In the genomic region with DNA sequence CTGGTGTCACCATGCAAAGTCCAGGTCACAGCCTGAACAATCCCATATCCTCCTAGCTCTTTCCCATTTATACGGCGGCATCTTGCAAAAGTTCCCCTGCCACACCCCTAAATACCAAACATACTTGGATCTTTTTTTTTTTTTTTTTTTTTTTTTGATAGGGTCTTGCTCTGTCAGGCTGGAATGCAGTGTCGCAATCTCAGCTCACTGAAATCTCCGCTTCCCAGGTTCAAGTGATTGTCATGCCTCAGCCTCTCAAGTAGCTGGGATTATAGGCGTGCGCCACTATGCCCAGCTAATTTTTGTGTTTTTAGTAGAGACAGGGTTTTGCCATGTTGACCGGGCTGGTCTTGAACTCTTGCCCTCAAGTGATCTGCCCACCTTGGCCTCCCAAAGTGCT, we compare ENCODE assay signal across 27 cellular contexts.
DNase-seq lines count a peak whose midpoint lies in the region; ATAC-seq, FAIRE-seq and TF ChIP-seq lines count a peak whose summit lies in the region.
"Had no signal": no experiment of that assay in that cellular context is flagged by ENCODE, and none has a peak within 500 bp of the region (broad histone marks: within the 10 kb centered on the region; RNA-seq: fewer than 3 reads in every experiment).

No MANE protein-coding gene starts in this region.

- no peaks in the 10 kb centered on the region for H3K4me1 Mint-ChIP-seq in CD8-positive, alpha-beta memory T cell
- H3K4me1 Mint-ChIP-seq: CD4-positive, alpha-beta memory T cell; IgD-negative memory B cell had no signal

- no peak overlapping the region for H3K4me3 Mint-ChIP-seq in CD8-positive, alpha-beta memory T cell
- H3K4me3 Mint-ChIP-seq: CD4-positive, alpha-beta memory T cell; IgD-negative memory B cell had no signal

- 68 to 88% methylated on average over 7 of the region's 7 CpGs for WGBS in lung, 2 donors

- H3K4me3 ChIP-seq in NT2/D1 (ENCODE audit: insufficient read length, low read depth) (no peak overlapping the region), lung (no peak overlapping the region)
- H3K4me3 ChIP-seq in CD8-positive, alpha-beta memory T cell (ENCODE audit: low read length) = no peak overlapping the region
- H3K4me3 ChIP-seq: Peyer's patch, SK-N-MC had no signal

- no peaks in the 10 kb centered on the region for H3K9me3 ChIP-seq in NT2/D1 (ENCODE audit: insufficient read depth, low read length)
- H3K9me3 ChIP-seq in lung (ENCODE audit: control insufficient read depth in 2 of 2, insufficient read depth in 1 of 2, low read length in 1 of 2) = peaks cover 0 to 8% of the 10 kb centered on the region in 2 donors
- H3K9me3 ChIP-seq in CD8-positive, alpha-beta memory T cell (ENCODE audit: low read length) = no peaks in the 10 kb centered on the region
- H3K9me3 ChIP-seq: Peyer's patch had no signal

- peak; percentile 61 for DNase-seq in Daoy (ENCODE audit: low read depth)
- DNase-seq in NT2/D1 (ENCODE audit: low read depth, low spot score) = peak; percentile 49
- DNase-seq in lung (ENCODE audit: low spot score) = peak; percentile 53
- peak; percentile 33 for DNase-seq in urothelium cell line (ENCODE audit: low spot score)
- DNase-seq in CD8-positive, alpha-beta memory T cell = no peak
- no peak for DNase-seq in DMS53 (lab: John Stamatoyannopoulos, UW)
- no peak for DNase-seq in GM12892 (ENCODE audit: insufficient read length)
- DNase-seq: C1 segment of cervical spinal cord; Calu3; CD4-positive, alpha-beta memory T cell; DND-41; Karpas-422; NCI-H1092 treated with DMSO at 0.1 percent for 48 hours; NCI-H1436; NCI-H187; NCI-H2081 treated with DMSO at 0.1 percent for 48 hours; NCI-H2171; NCI-H226; NCI-H510A; NCI-H69; OCI-M1; Peyer's patch; SHP77 treated with DMSO at 0.1 percent for 48 hours had no signal

- H3K9me3 Mint-ChIP-seq in CD8-positive, alpha-beta memory T cell = peaks cover 0 to 6% (median 4%) of the 10 kb centered on the region in 5 donors

- TF ChIP-seq POLR2A in GM12892 (IDR thresholded peaks at IDR 0.05; ENCODE audit: low read depth, low read length) = no peak

- CTCF ChIA-PET in CD8-positive, alpha-beta memory T cell (lab: Charles Lee) = no interaction called here

- no peak for TF ChIP-seq CTCF in lung (IDR thresholded peaks at IDR 0.05; ENCODE audit: control extremely low read depth, extremely low read depth)

- H3K27me3 ChIP-seq in NT2/D1 (ENCODE audit: insufficient read depth, insufficient read length) = no peaks in the 10 kb centered on the region
- no peaks in the 10 kb centered on the region for H3K27me3 ChIP-seq in lung (ENCODE audit: control insufficient read depth, insufficient read depth)
- no peaks in the 10 kb centered on the region for H3K27me3 ChIP-seq in CD8-positive, alpha-beta memory T cell (ENCODE audit: insufficient read depth, low read length, poor library complexity, severe bottlenecking)
- H3K27me3 ChIP-seq: Peyer's patch had no signal

- no peak overlapping the region for H3K27ac ChIP-seq in lung (ENCODE audit: low read depth in 1 of 2, low read length in 1 of 2)
- H3K27ac ChIP-seq in CD8-positive, alpha-beta memory T cell (ENCODE audit: low read depth, low read length) = no peak overlapping the region
- H3K27ac ChIP-seq: Peyer's patch, SK-N-MC had no signal

- H3K27me3 Mint-ChIP-seq in CD8-positive, alpha-beta memory T cell = no peaks in the 10 kb centered on the region
- H3K27me3 Mint-ChIP-seq: CD4-positive, alpha-beta memory T cell; IgD-negative memory B cell had no signal

- peak; percentile 36 for ATAC-seq in lung (ENCODE audit: insufficient read depth, low FRiP score)
- ATAC-seq: HCT116 had no signal

- no peak overlapping the region for H3K27ac Mint-ChIP-seq in CD8-positive, alpha-beta memory T cell
- H3K27ac Mint-ChIP-seq: CD4-positive, alpha-beta memory T cell; IgD-negative memory B cell had no signal

- H3K9ac ChIP-seq in NT2/D1 (ENCODE audit: insufficient read length, low read depth) = no peak overlapping the region

- H3K36me3 Mint-ChIP-seq in CD8-positive, alpha-beta memory T cell = no peaks in the 10 kb centered on the region
- H3K36me3 Mint-ChIP-seq: CD4-positive, alpha-beta memory T cell; IgD-negative memory B cell had no signal

- H3K36me3 ChIP-seq in NT2/D1 (ENCODE audit: insufficient read depth, insufficient read length, low read length) = no peaks in the 10 kb centered on the region
- no peaks in the 10 kb centered on the region for H3K36me3 ChIP-seq in lung (ENCODE audit: control insufficient read depth in 2 of 2, insufficient read depth in 2 of 2, low read length in 2 of 2)
- no peaks in the 10 kb centered on the region for H3K36me3 ChIP-seq in CD8-positive, alpha-beta memory T cell (ENCODE audit: insufficient read depth, low read length)
- H3K36me3 ChIP-seq: Peyer's patch had no signal

- H3K4me1 ChIP-seq in NT2/D1 (ENCODE audit: insufficient read depth, insufficient read length) (no peaks in the 10 kb centered on the region), lung (ENCODE audit: control insufficient read depth in 2 of 2, insufficient read depth in 2 of 2, low read length in 2 of 2) (no peaks in the 10 kb centered on the region)
- H3K4me1 ChIP-seq in CD8-positive, alpha-beta memory T cell (ENCODE audit: insufficient read depth, low read length) = no peaks in the 10 kb centered on the region
- H3K4me1 ChIP-seq: Peyer's patch had no signal

- POLR2A ChIA-PET in CD8-positive, alpha-beta memory T cell (lab: Charles Lee) = no interaction called here

- no peak for FAIRE-seq in urothelium cell line (lab: Jason Lieb, UNC)
- no peak for FAIRE-seq in GM12892 (lab: Jason Lieb, UNC)
- FAIRE-seq: A204.1 had no signal

Comparison
In these comparisons a context has a peak if more than half of its experiments do, and no peak if none do; other contexts are left out.
1. DNase-seq: peak in Daoy (single experiment), NT2/D1 (single experiment), lung (single experiment) and urothelium cell line (single experiment); none in CD8-positive, alpha-beta memory T cell (0 of 5), DMS53 (single experiment) and GM12892 (single experiment).